1 cellular context compared by ENCODE assay signal in genomic region chr10:68560201-68560915, GRCh38.
TF ChIP-seq lines count a peak whose summit lies in the region.

Gene TET1 (plus strand): TSS chr10:68560337. CDS start chr10:68572339, 12,002 bp downstream.

TF ChIP-seq in HepG2, 621 proteins besides CTCF, POLR2A, EP300 and RAD21 (continued from another document and continues in another):
- no peak; the same call in 1 of the 2 replicates for TF ChIP-seq KIAA2018 (CRISPR knock-in tag; IDR thresholded peaks at IDR 0.05; ENCODE audit: borderline replicate concordance)
- TF ChIP-seq ZNF570 (CRISPR knock-in tag; IDR thresholded peaks at IDR 0.05; ENCODE audit: borderline replicate concordance): 0 out of 2 replicates have a peak, but pooled peaks have one; percentile 35
- peak; percentile 67 for TF ChIP-seq ZNF18 (CRISPR knock-in tag; IDR thresholded peaks at IDR 0.05; ENCODE audit: insufficient replicate concordance)
- TF ChIP-seq MEIS2 (CRISPR knock-in tag; IDR thresholded peaks at IDR 0.05): peak; percentile 9; the same call in 1 of the 2 replicates
- peak; percentile 58; the same call in 1 of the 2 replicates for TF ChIP-seq ZNF766 (CRISPR knock-in tag; IDR thresholded peaks at IDR 0.05; ENCODE audit: borderline replicate concordance)
- peak; percentile 74; the same call in 1 of the 2 replicates for TF ChIP-seq BCL3 (CRISPR knock-in tag; IDR thresholded peaks at IDR 0.05)
- no peak for TF ChIP-seq ZNF512 (CRISPR knock-in tag; IDR thresholded peaks at IDR 0.05)
- TF ChIP-seq ZNF780A (CRISPR knock-in tag; IDR thresholded peaks at IDR 0.05): 0 out of 2 replicates have a peak, but pooled peaks have one; percentile 23
- TF ChIP-seq HNF4A (CRISPR knock-in tag; IDR thresholded peaks at IDR 0.05): peak; percentile 32; the same call in 1 of the 2 replicates
- TF ChIP-seq SRY (CRISPR knock-in tag; IDR thresholded peaks at IDR 0.05): peak; percentile 92; the same call in 1 of the 2 replicates
- no peak for TF ChIP-seq PTBP1 (IDR thresholded peaks at IDR 0.05; ENCODE audit: low read depth, low read length, poor library complexity, severe bottlenecking)
- TF ChIP-seq GPBP1L1 (CRISPR knock-in tag; IDR thresholded peaks at IDR 0.05): no peak
- TF ChIP-seq NCOA5 (CRISPR knock-in tag; IDR thresholded peaks at IDR 0.05): no peak
- peak; percentile 96 for TF ChIP-seq SRSF1 (optimal IDR thresholded peaks at IDR 0.05; ENCODE audit: low read depth, low read length)
- TF ChIP-seq ZFY (CRISPR knock-in tag; IDR thresholded peaks at IDR 0.05): peak; percentile 89
- no peak; the same call in 1 of the 2 replicates for TF ChIP-seq ZSCAN20 (CRISPR knock-in tag; IDR thresholded peaks at IDR 0.05; ENCODE audit: borderline replicate concordance)
- no peak for TF ChIP-seq RFXAP (CRISPR knock-in tag; IDR thresholded peaks at IDR 0.05; ENCODE audit: borderline replicate concordance)
- TF ChIP-seq, protein P1, sequence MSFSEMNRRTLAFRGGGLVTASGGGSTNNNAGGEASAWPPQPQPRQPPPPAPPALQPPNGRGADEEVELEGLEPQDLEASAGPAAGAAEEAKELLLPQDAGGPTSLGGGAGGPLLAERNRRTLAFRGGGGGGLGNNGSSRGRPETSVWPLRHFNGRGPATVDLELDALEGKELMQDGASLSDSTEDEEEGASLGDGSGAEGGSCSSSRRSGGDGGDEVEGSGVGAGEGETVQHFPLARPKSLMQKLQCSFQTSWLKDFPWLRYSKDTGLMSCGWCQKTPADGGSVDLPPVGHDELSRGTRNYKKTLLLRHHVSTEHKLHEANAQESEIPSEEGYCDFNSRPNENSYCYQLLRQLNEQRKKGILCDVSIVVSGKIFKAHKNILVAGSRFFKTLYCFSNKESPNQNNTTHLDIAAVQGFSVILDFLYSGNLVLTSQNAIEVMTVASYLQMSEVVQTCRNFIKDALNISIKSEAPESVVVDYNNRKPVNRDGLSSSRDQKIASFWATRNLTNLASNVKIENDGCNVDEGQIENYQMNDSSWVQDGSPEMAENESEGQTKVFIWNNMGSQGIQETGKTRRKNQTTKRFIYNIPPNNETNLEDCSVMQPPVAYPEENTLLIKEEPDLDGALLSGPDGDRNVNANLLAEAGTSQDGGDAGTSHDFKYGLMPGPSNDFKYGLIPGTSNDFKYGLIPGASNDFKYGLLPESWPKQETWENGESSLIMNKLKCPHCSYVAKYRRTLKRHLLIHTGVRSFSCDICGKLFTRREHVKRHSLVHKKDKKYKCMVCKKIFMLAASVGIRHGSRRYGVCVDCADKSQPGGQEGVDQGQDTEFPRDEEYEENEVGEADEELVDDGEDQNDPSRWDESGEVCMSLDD (CRISPR knock-in tag; IDR thresholded peaks at IDR 0.05; ENCODE audit: borderline replicate concordance): peak; percentile 67; the same call in 1 of the 2 replicates
- no peak for TF ChIP-seq ZNF530 (CRISPR knock-in tag; IDR thresholded peaks at IDR 0.05; ENCODE audit: low read depth)
- TF ChIP-seq ZNF672 (CRISPR knock-in tag; IDR thresholded peaks at IDR 0.05): no peak
- no peak for TF ChIP-seq TOE1 (CRISPR knock-in tag; IDR thresholded peaks at IDR 0.05)
- TF ChIP-seq ZNF7 (CRISPR knock-in tag; IDR thresholded peaks at IDR 0.05): no peak
- no peak; the same call in 1 of the 2 replicates for TF ChIP-seq ZBTB43 (CRISPR knock-in tag; conservative IDR thresholded peaks at IDR 0.05)
- TF ChIP-seq ZNF441 (CRISPR knock-in tag; IDR thresholded peaks at IDR 0.05; ENCODE audit: borderline replicate concordance): no peak
- no peak; the same call in 1 of the 2 replicates for TF ChIP-seq SAFB2 (CRISPR knock-in tag; IDR thresholded peaks at IDR 0.05; ENCODE audit: borderline replicate concordance, low read depth)
- peak; percentile 39 for TF ChIP-seq GATAD2A (CRISPR knock-in tag; IDR thresholded peaks at IDR 0.05)
- no peak for TF ChIP-seq CENPX (CRISPR knock-in tag; IDR thresholded peaks at IDR 0.05)
- TF ChIP-seq MIER3 (CRISPR knock-in tag; IDR thresholded peaks at IDR 0.05; ENCODE audit: borderline replicate concordance): 0 out of 2 replicates have a peak, but pooled peaks have one; percentile 32
- TF ChIP-seq ZXDC (CRISPR knock-in tag; IDR thresholded peaks at IDR 0.05): no peak
- TF ChIP-seq, protein P2, sequence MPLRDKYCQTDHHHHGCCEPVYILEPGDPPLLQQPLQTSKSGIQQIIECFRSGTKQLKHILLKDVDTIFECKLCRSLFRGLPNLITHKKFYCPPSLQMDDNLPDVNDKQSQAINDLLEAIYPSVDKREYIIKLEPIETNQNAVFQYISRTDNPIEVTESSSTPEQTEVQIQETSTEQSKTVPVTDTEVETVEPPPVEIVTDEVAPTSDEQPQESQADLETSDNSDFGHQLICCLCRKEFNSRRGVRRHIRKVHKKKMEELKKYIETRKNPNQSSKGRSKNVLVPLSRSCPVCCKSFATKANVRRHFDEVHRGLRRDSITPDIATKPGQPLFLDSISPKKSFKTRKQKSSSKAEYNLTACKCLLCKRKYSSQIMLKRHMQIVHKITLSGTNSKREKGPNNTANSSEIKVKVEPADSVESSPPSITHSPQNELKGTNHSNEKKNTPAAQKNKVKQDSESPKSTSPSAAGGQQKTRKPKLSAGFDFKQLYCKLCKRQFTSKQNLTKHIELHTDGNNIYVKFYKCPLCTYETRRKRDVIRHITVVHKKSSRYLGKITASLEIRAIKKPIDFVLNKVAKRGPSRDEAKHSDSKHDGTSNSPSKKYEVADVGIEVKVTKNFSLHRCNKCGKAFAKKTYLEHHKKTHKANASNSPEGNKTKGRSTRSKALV (CRISPR knock-in tag; IDR thresholded peaks at IDR 0.05): peak; percentile 68
- TF ChIP-seq SETDB1 (CRISPR knock-in tag; IDR thresholded peaks at IDR 0.05; ENCODE audit: borderline replicate concordance): no peak
- peak; percentile 50; the same call in 1 of the 2 replicates for TF ChIP-seq ZNF335 (CRISPR knock-in tag; IDR thresholded peaks at IDR 0.05)
- TF ChIP-seq ZNF451 (CRISPR knock-in tag; IDR thresholded peaks at IDR 0.05): no peak
